ENCODE assay signal across 26 cellular contexts in genomic region chr12:42027537-42027936, GRCh38.
A peak's percentile ranks its signal among the peaks of the same experiment; 100 is the strongest.
DNase-seq lines count a peak whose midpoint lies in the region; ATAC-seq, FAIRE-seq and TF ChIP-seq lines count a peak whose summit lies in the region.
"Had no signal": no experiment of that assay in that cellular context is flagged by ENCODE, and none has a peak within 500 bp of the region (broad histone marks: within the 10 kb centered on the region; RNA-seq: fewer than 3 reads in every experiment).

No MANE protein-coding gene starts in this region.

- no peak overlapping the region for H3K18ac ChIP-seq in trophoblast cell (ENCODE audit: low read length)

- H3K27ac ChIP-seq in endothelial cell of umbilical vein (ENCODE audit: insufficient read depth, low read depth, low read length): no peak overlapping the region
- no peak overlapping the region for H3K27ac ChIP-seq in trophoblast cell (ENCODE audit: low read depth, low read length)
- H3K27ac ChIP-seq: BLaER1 had no signal

- H4K91ac ChIP-seq in trophoblast cell (ENCODE audit: low read depth, low read length): no peak overlapping the region

- ATAC-seq in GM18867 (IDR thresholded peaks at IDR 0.05; ENCODE audit: unreplicated experiment) (no peak), HG03571 (IDR thresholded peaks at IDR 0.05; ENCODE audit: unreplicated experiment) (no peak), Right ventricle myocardium superior (ENCODE audit: poor library complexity) (no peak)

- POLR2A ChIA-PET in endothelial cell of umbilical vein (lab: Charles Lee): no interaction called here

- H3K4me2 ChIP-seq in endothelial cell of umbilical vein (ENCODE audit: insufficient read depth, low read length) (no peak overlapping the region), trophoblast cell (ENCODE audit: low read length) (no peak overlapping the region)

- intact Hi-C loops in endothelial cell of umbilical vein (cut with micrococcal nuclease): loop anchor here (10.0 kb wide), 3 partner anchors 297 to 1257 kb away; partner anchors contain the start of genes PPHLN1 and ZCRB1
- intact Hi-C loops in Right ventricle myocardium superior (cut with DNase I): loop anchor here (10.0 kb wide), 1 partner anchor 1083 kb away; no protein-coding TSS in a partner anchor

- no peaks in the 10 kb centered on the region for H3K79me2 ChIP-seq in endothelial cell of umbilical vein (ENCODE audit: control insufficient read depth, insufficient read depth, low read length)
- H3K79me2 ChIP-seq in trophoblast cell (ENCODE audit: control insufficient read depth, insufficient read depth, low read length, poor library complexity): no peaks in the 10 kb centered on the region

- H2BK120ac ChIP-seq in trophoblast cell (ENCODE audit: insufficient read depth, low read length, poor library complexity): no peak overlapping the region

- no peak overlapping the region for H2BK12ac ChIP-seq in trophoblast cell (ENCODE audit: low read length)

- H3K27me3 ChIP-seq in endothelial cell of umbilical vein (ENCODE audit: control insufficient read depth in 2 of 2, insufficient read depth in 2 of 2, low read length in 2 of 2): no peaks in the 10 kb centered on the region
- no peaks in the 10 kb centered on the region for H3K27me3 ChIP-seq in trophoblast cell (ENCODE audit: insufficient read depth, low read length)
- H3K27me3 ChIP-seq: BE2C, BLaER1 had no signal

- no peak overlapping the region for H3K4ac ChIP-seq in trophoblast cell (ENCODE audit: low read depth, low read length)

- H3K4me3 ChIP-seq in endothelial cell of umbilical vein (replicated peaks in 1 of 3; ENCODE audit: insufficient read depth in 1 of 3, low read depth in 1 of 3, low read length in 3 of 3) (no peak overlapping the region), trophoblast cell (ENCODE audit: low read depth, low read length) (no peak overlapping the region)
- H3K4me3 ChIP-seq: BLaER1 had no signal

- no peaks in the 10 kb centered on the region for H4K20me1 ChIP-seq in endothelial cell of umbilical vein (replicated peaks; ENCODE audit: control insufficient read depth, extremely low read depth, insufficient read depth, low read length)
- H4K20me1 ChIP-seq: BLaER1 had no signal

- no peak overlapping the region for H3K14ac ChIP-seq in trophoblast cell (ENCODE audit: low read length)

- H3K23ac ChIP-seq in trophoblast cell (ENCODE audit: low read length): no peak overlapping the region

- no peaks in the 10 kb centered on the region for H3K9me1 ChIP-seq in endothelial cell of umbilical vein (replicated peaks; ENCODE audit: control insufficient read depth, extremely low read depth, insufficient read depth, low read length)

- no peak overlapping the region for H4K8ac ChIP-seq in trophoblast cell (ENCODE audit: low read depth, low read length)

- H3K36me3 ChIP-seq in endothelial cell of umbilical vein (ENCODE audit: control insufficient read depth in 2 of 2, extremely low read depth in 1 of 2, insufficient read depth in 2 of 2, low read length in 2 of 2) (no peaks in the 10 kb centered on the region), trophoblast cell (ENCODE audit: control insufficient read depth in 1 of 2, insufficient read depth in 2 of 2, low read length in 2 of 2) (no peaks in the 10 kb centered on the region)
- H3K36me3 ChIP-seq: BE2C, BLaER1 had no signal

- H3K9me3 ChIP-seq in endothelial cell of umbilical vein (replicated peaks; ENCODE audit: control insufficient read depth, insufficient read depth, low read length): no peaks in the 10 kb centered on the region
- H3K9me3 ChIP-seq in trophoblast cell (ENCODE audit: insufficient read depth, low read depth, low read length): peaks cover 2% of the 10 kb centered on the region
- H3K9me3 ChIP-seq: BE2C, BLaER1 had no signal

- H3K9ac ChIP-seq in endothelial cell of umbilical vein (replicated peaks; ENCODE audit: extremely low read depth, insufficient read depth, low read length) (no peak overlapping the region), trophoblast cell (ENCODE audit: low read length) (peak overlapping the region; percentile 13)
- H3K9ac ChIP-seq: BLaER1 had no signal

- no peak overlapping the region for H2BK5ac ChIP-seq in trophoblast cell (ENCODE audit: low read depth, low read length, poor library complexity)

- H2AK5ac ChIP-seq in trophoblast cell (ENCODE audit: low read length): no peak overlapping the region

- no peak for FAIRE-seq in endothelial cell of umbilical vein (lab: Jason Lieb, UNC)
- FAIRE-seq: A204.1, G401.6, GM12891 had no signal

- H2AFZ ChIP-seq in endothelial cell of umbilical vein (ENCODE audit: low read depth, low read length) (peak overlapping the region; percentile 72), trophoblast cell (ENCODE audit: insufficient read depth, low read length, poor library complexity) (no peak overlapping the region)

- no peak overlapping the region for H4K12ac ChIP-seq in trophoblast cell (ENCODE audit: low read depth, low read length)

- DNase-seq in endothelial cell of umbilical vein (ENCODE audit: low read depth, low spot score): no peak
- DNase-seq in mucosa of gallbladder (ENCODE audit: low spot score): peak; percentile 18
- DNase-seq in trophoblast cell: no peak
- DNase-seq in NOMO-1 treated with dmso at 0.1 percent for 144 hours (lab: John Stamatoyannopoulos, UW; ENCODE audit: unreplicated experiment): no peak
- DNase-seq in Right ventricle myocardium superior: no peak
- DNase-seq: 8988T; ACHN; BE2C; C1 segment of cervical spinal cord; CD4-positive, alpha-beta memory T cell; CD4-positive, CD25-positive, alpha-beta regulatory T cell; CD8-positive, alpha-beta memory T cell; COR-L47; DMS 273 treated with DMSO at 0.1 percent for 48 hours; DMS153; DMS53; DMS79; DND-41; EL; GF-D8 had no signal

- H3K79me1 ChIP-seq in trophoblast cell (ENCODE audit: low read length): no peaks in the 10 kb centered on the region

- dilution Hi-C loops in endothelial cell of umbilical vein (cut with MboI; ENCODE audit: extremely low pct_ligation_motif_present, low sequenced_read_pairs): no loop called here

- no CpG with 5 or more reads among the region's 5 CpGs for WGBS in trophoblast cell (ENCODE audit: extremely low coverage, insufficient coverage, insufficient read length)

- BruUV-seq in endothelial cell of umbilical vein (replicated peaks; lab: Mats Ljungman, UMichigan): no TSS peak

- H3K4me1 ChIP-seq in endothelial cell of umbilical vein (ENCODE audit: control insufficient read depth, extremely low read depth, insufficient read depth, low read length) (peaks cover 10% of the 10 kb centered on the region), trophoblast cell (ENCODE audit: control insufficient read depth in 1 of 2, insufficient read depth in 2 of 2, low read length in 2 of 2) (peaks cover 0 to 5% of the 10 kb centered on the region in 2 experiments)
- H3K4me1 ChIP-seq: BE2C had no signal

- TF ChIP-seq CTCF in endothelial cell of umbilical vein (IDR thresholded peaks at IDR 0.05; ENCODE audit: extremely low read depth in 1 of 2, insufficient read depth in 1 of 2, low read depth in 1 of 2, low read length in 2 of 2): no peak

- CTCF ChIA-PET in endothelial cell of umbilical vein (lab: Charles Lee): interaction anchor here (0.8 kb wide), 1 partner anchor 304 kb away, joined by 3 read pairs; no protein-coding TSS in a partner anchor

- TF ChIP-seq POLR2A in endothelial cell of umbilical vein (IDR thresholded peaks at IDR 0.05; ENCODE audit: low read depth, low read length): no peak

TF ChIP-seq in endothelial cell of umbilical vein, 7 proteins besides CTCF, POLR2A, EP300 and RAD21:
- TF ChIP-seq EZH2 (IDR thresholded peaks at IDR 0.05; ENCODE audit: borderline replicate concordance, low read depth, low read length, severe bottlenecking) (no peak), MAX (IDR thresholded peaks at IDR 0.05; ENCODE audit: insufficient read depth, insufficient read length) (no peak), GATA2 (IDR thresholded peaks at IDR 0.05; ENCODE audit: insufficient read depth, insufficient read length, low read depth, low read length) (no peak), MYC (IDR thresholded peaks at IDR 0.05; ENCODE audit: low read depth, low read length) (no peak), POLR2AphosphoS5 (IDR thresholded peaks at IDR 0.05; ENCODE audit: insufficient read depth, low read depth, low read length) (no peak), FOS (IDR thresholded peaks at IDR 0.05; ENCODE audit: borderline replicate concordance, insufficient read depth, low read length) (no peak), JUN (IDR thresholded peaks at IDR 0.05; ENCODE audit: borderline replicate concordance, insufficient read depth, insufficient read length, low read depth) (no peak)
TF ChIP-seq in endothelial cell of umbilical vein: peak in this region for 0.
